8 cellular contexts compared by ENCODE assay signal in the genomic region with DNA sequence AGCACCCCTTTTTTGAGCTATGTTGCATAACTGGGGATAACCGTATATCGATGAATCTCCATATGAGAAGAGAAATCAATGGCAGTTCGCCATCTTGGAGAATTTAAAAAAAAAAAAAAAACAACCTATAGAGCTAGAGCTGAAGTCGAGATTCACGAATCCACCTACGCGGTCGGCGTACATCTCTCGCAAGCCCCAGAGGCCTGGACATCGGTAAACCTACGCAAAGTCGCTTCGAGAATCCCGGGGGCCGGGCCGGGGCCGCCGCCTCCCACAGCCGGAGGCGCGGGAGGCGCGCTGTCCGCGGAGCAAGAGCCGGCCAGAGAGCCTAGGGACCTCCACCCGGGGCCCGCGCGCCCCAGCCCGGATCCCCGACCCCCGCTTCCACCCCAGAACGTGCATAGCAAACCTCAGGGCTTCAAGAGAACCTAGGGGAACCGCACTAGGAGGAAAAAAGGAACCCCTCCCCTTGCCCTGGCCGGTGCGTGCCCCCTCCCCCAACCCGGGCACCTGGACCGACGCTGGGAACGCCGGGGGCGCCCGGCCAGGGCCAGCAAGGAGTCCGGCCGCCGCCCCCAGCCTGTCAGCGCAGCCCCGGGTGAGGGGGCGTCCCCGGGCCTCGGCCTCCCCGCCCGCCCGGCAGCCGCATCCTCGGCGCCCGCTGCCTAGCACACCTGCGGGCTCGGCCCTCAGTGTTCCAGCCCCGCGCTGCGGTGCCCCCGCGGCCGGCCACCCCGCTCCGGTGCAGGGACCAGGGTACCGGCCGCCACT. TPM values are rescaled to one million over a fixed set of nuclear protein-coding genes. Genes with fewer than 3 reads are reported as not detected.
DNase-seq lines count a peak whose midpoint lies in the region; ATAC-seq and TF ChIP-seq lines count a peak whose summit lies in the region.

No MANE protein-coding gene starts in this region.

- no peaks in the 10 kb centered on the region for H3K27me3 ChIP-seq in AG04450 (ENCODE audit: control insufficient read depth, insufficient read depth, low read length)

- no peak for TF ChIP-seq CTCF in AG04450 (IDR thresholded peaks at IDR 0.05; ENCODE audit: low read depth, low read length)

- H3K9me3 Mint-ChIP-seq in effector memory CD8-positive, alpha-beta T cell: no peaks in the 10 kb centered on the region

- POLR2A ChIA-PET in AG04450 (lab: Yijun Ruan, JAX): interaction anchor here (0.6 to 2.7 kb wide), 8 partner anchors 159 to 631 kb away, joined by 3 to 17 read pairs (median 5); no protein-coding TSS in a partner anchor

- peak overlapping the region; percentile 78 for H3K4me3 ChIP-seq in AG04450 (ENCODE audit: low read depth, low read length)

- peak overlapping the region in 1 of 2 donors; percentile 79 for H3K27ac Mint-ChIP-seq in effector memory CD8-positive, alpha-beta T cell

- peaks cover 9 to 17% of the 10 kb centered on the region in 2 donors for H3K4me1 Mint-ChIP-seq in effector memory CD8-positive, alpha-beta T cell (ENCODE audit: low read depth in 2 of 2)

- peak overlapping the region; percentile 80 for H3K27ac ChIP-seq in AG04450 (ENCODE audit: low read depth, low read length)

- no peaks in the 10 kb centered on the region for H3K9me3 ChIP-seq in AG04450 (ENCODE audit: control insufficient read depth, insufficient read depth, low read length)

- peak overlapping the region; percentile 85 to 92 for H3K4me3 Mint-ChIP-seq in effector memory CD8-positive, alpha-beta T cell

- H3K27me3 Mint-ChIP-seq in effector memory CD8-positive, alpha-beta T cell: peaks cover 8 to 13% of the 10 kb centered on the region in 2 donors

- CTCF ChIA-PET in AG04450 (lab: Charles Lee): interaction anchor here (0.8 to 1.8 kb wide), 8 partner anchors 90 to 255 kb away, joined by 3 to 15 read pairs (median 5); no protein-coding TSS in a partner anchor

- peak; percentile 59 for ATAC-seq in GM19023 (IDR thresholded peaks at IDR 0.05; ENCODE audit: unreplicated experiment)
- ATAC-seq in HG03196 (IDR thresholded peaks at IDR 0.05; ENCODE audit: unreplicated experiment): peak; percentile 59
- peak; percentile 51 for ATAC-seq in effector memory CD8-positive, alpha-beta T cell (replicated peaks)

- DNase-seq in AG04450 (ENCODE audit: low read depth, low spot score) (peak; percentile 72), NCI-H460 (ENCODE audit: extremely low read depth, low read depth) (peak; percentile 56), medulla oblongata (ENCODE audit: extremely low spot score) (peak; percentile 87)
- DNase-seq in activated CD8-positive, alpha-beta memory T cell treated with anti-CD3 and anti-CD28 coated beads for 48 hours (ENCODE audit: low read depth in 2 of 3, low spot score in 2 of 3): peak; percentile 27 to 45 (median 31)
- DNase-seq in effector memory CD8-positive, alpha-beta T cell: peak; percentile 63 to 69 (median 66)
- peak; percentile 41 to 71 (median 53) for DNase-seq in stimulated activated CD4-positive, alpha-beta T cell treated with anti-CD3 and anti-CD28 coated beads, TNF-alpha, amount 100 ng/mL, for 4 hours (ENCODE audit: low read depth in 3 of 3)

- H3K36me3 Mint-ChIP-seq in effector memory CD8-positive, alpha-beta T cell (ENCODE audit: insufficient read depth): peaks cover 8% of the 10 kb centered on the region

RNA-seq across cellular contexts. Expression of a gene that starts 0.6 kb away (rescaled TPM):
- polyA plus RNA-seq in AG04450 (2011; rRNA removed): 467 and 659 TPM in 2 replicates
- polyA minus RNA-seq in AG04450 (2011; rRNA and poly(A)+ RNA removed): 170 and 281 TPM in 2 replicates
- total RNA-seq in NCI-H460 (2014; rRNA removed; shearing (Covaris generic)): 179 and 197 TPM in 2 replicates
- polyA plus RNA-seq in NCI-H460 (2014; cell fraction: nucleus; rRNA removed): 216 and 286 TPM in 2 replicates

Comparison
In these comparisons a context has a peak if more than half of its experiments do, and no peak if none do; other contexts are left out.
1. Peak in every context shown above with its lines: DNase-seq, ATAC-seq, H3K4me3 ChIP-seq and H3K27ac ChIP-seq.
2. DNase-seq: peak in every context shown above with its lines; median percentile 87 in medulla oblongata; 72 in AG04450; 66 in effector memory CD8-positive, alpha-beta T cell; 56 in NCI-H460; 53 in stimulated activated CD4-positive, alpha-beta T cell treated with anti-CD3 and anti-CD28 coated beads, TNF-alpha, amount 100 ng/mL, for 4 hours; 31 in activated CD8-positive, alpha-beta memory T cell treated with anti-CD3 and anti-CD28 coated beads for 48 hours.